ENCODE assay signal across 23 cellular contexts in the genomic region with DNA sequence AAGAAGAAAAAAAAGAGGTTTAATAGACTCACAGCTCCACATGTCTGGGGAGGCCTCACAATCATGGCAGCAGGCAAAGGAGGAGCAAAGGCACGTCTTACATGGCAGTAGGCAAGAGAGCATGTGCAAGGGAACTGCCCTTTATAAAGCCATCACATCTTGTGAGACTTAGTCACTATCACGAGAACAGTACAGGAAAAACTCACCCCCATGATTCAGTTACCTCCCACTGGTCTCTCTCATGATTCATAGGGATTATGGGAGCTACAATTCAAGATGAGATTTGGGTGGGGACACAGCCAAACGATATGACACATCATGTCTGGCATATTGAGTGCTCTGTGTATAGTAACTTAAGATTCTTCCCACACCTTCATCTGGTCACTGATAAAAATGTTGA.
A peak's percentile ranks its signal among the peaks of the same experiment; 100 is the strongest.
DNase-seq lines count a peak whose midpoint lies in the region; ATAC-seq, FAIRE-seq and TF ChIP-seq lines count a peak whose summit lies in the region.
"Had no signal": no experiment of that assay in that cellular context is flagged by ENCODE, and none has a peak within 500 bp of the region (broad histone marks: within the 10 kb centered on the region; RNA-seq: fewer than 3 reads in every experiment).

No MANE protein-coding gene starts in this region.

- H3K9ac ChIP-seq in IMR-90 (ENCODE audit: low read depth, low read length) (no peak overlapping the region), K562 (ENCODE audit: insufficient read depth in 1 of 2, low read depth in 2 of 2, low read length in 2 of 2) (no peak overlapping the region)

- H2BK15ac ChIP-seq in IMR-90 (ENCODE audit: low read depth, low read length): no peak overlapping the region

- H3K36me3 ChIP-seq in IMR-90 (ENCODE audit: control insufficient read depth, insufficient read depth, low read length): peaks cover 14% of the 10 kb centered on the region
- peaks cover 13% of the 10 kb centered on the region; the same call in 1 of the 3 replicates for H3K36me3 ChIP-seq in K562 (ENCODE audit: control insufficient read depth, insufficient read depth, low read length)
- no peaks in the 10 kb centered on the region for H3K36me3 ChIP-seq in WERI-Rb-1
- H3K36me3 ChIP-seq: prostate gland had no signal

- H3K27ac ChIP-seq in IMR-90 (ENCODE audit: insufficient read depth, low read length) (no peak overlapping the region), K562 (ENCODE audit: extremely low read depth, low read depth, low read length) (no peak overlapping the region), WERI-Rb-1 (no peak overlapping the region)
- H3K27ac ChIP-seq: hepatocyte, prostate gland, RWPE1, testis had no signal

- TF ChIP-seq EP300 in K562 (IDR thresholded peaks at IDR 0.05; ENCODE audit: low read length): no peak

- no peak overlapping the region for H3K14ac ChIP-seq in IMR-90 (replicated peaks; ENCODE audit: low read depth, low read length)

- intact Hi-C loops in IMR-90 (cut with micrococcal nuclease) (loop anchor here (10.0 kb wide), 1 partner anchor 167 kb away; a partner anchor contains a TSS), K562 (cut with micrococcal nuclease) (loop anchor here (10.0 kb wide), 2 partner anchors 167 to 307 kb away; a partner anchor contains a TSS)

- no peak overlapping the region; the same call in 1 of the 2 replicates for H2AK5ac ChIP-seq in IMR-90 (ENCODE audit: low read depth, low read length)

- no peak overlapping the region for H4K8ac ChIP-seq in IMR-90 (ENCODE audit: low read depth in 2 of 2, low read length in 2 of 2)

- H4K20me1 ChIP-seq in IMR-90 (ENCODE audit: insufficient read depth, low read length) (no peaks in the 10 kb centered on the region), K562 (replicated peaks; ENCODE audit: control insufficient read depth, insufficient read depth, low read length) (no peaks in the 10 kb centered on the region)

- no peak overlapping the region for H3K4ac ChIP-seq in IMR-90 (ENCODE audit: low read depth, low read length)

- no peaks in the 10 kb centered on the region for H3K36me3 Mint-ChIP-seq in natural killer cell treated with Interleukin-12 subunit alpha and Interleukin-12 subunit beta and Interleukin-15 and Interleukin-18, amount 100 ng/mL, for 72 hours
- H3K36me3 Mint-ChIP-seq: memory B cell had no signal

- BruUV-seq in IMR-90 (replicated peaks; lab: Mats Ljungman, UMichigan) (no TSS peak), K562 (replicated peaks; lab: Mats Ljungman, UMichigan) (no TSS peak)

- H2BK120ac ChIP-seq in IMR-90 (ENCODE audit: low read depth, low read length): no peak overlapping the region

- CTCF ChIA-PET in IMR-90 (lab: Yijun Ruan, JAX): no interaction called here
- CTCF ChIA-PET in K562 (lab: Yijun Ruan, JAX; ENCODE audit: low intra/inter-chr PET ratio): no interaction called here

- WGBS in IMR-90 (ENCODE audit: extremely low coverage in 2 of 2, insufficient read length in 1 of 2), 2 experiments: no CpG with 5 or more reads among the region's 3 CpGs
- 51% methylated on average over 3 of the region's 3 CpGs for WGBS in K562 (ENCODE audit: insufficient coverage, low coverage, missing lambda C conversion rate)

- no peak overlapping the region for H3K4me2 ChIP-seq in IMR-90 (ENCODE audit: low read depth, low read length)
- H3K4me2 ChIP-seq in K562 (ENCODE audit: insufficient read depth, low read length): no peak overlapping the region
- H3K4me2 ChIP-seq: hepatocyte, smooth muscle cell had no signal

- H2AFZ ChIP-seq in IMR-90 (replicated peaks; ENCODE audit: low read length, poor library complexity) (no peak overlapping the region), K562 (ENCODE audit: low read depth, low read length) (no peak overlapping the region)
- H2AFZ ChIP-seq: hepatocyte had no signal

- H2AK9ac ChIP-seq in IMR-90 (replicated peaks; ENCODE audit: low read depth, low read length, poor library complexity): no peak overlapping the region

- no peaks in the 10 kb centered on the region for H3K4me1 ChIP-seq in IMR-90 (ENCODE audit: control insufficient read depth, insufficient read depth, low read length)
- H3K4me1 ChIP-seq in K562 (replicated peaks in 1 of 2; ENCODE audit: control insufficient read depth in 2 of 2, insufficient read depth in 2 of 2, low read length in 2 of 2): no peaks in the 10 kb centered on the region; a peak in 1 of 5 replicates
- H3K4me1 ChIP-seq: prostate gland, testis had no signal

- no peak overlapping the region for H3K23ac ChIP-seq in IMR-90 (ENCODE audit: low read depth, low read length)

- ATAC-seq in IMR-90 (ENCODE audit: low read depth) (no peak), K562 (no peak), GM19397 (IDR thresholded peaks at IDR 0.05; ENCODE audit: unreplicated experiment) (no peak)
- no peak for ATAC-seq in natural killer cell treated with Interleukin-12 subunit alpha and Interleukin-12 subunit beta and Interleukin-15 and Interleukin-18, amount 100 ng/mL, for 72 hours
- ATAC-seq: HCT116 had no signal

- H3K79me2 ChIP-seq in K562 (ENCODE audit: control insufficient read depth, insufficient read depth, low read length): no peaks in the 10 kb centered on the region
- H3K79me2 ChIP-seq: hepatocyte had no signal

- H3K9me1 ChIP-seq in IMR-90 (ENCODE audit: insufficient read depth, low read length): no peaks in the 10 kb centered on the region
- no peaks in the 10 kb centered on the region for H3K9me1 ChIP-seq in K562 (ENCODE audit: control insufficient read depth, insufficient read depth, low read length)

- in situ Hi-C loops in Caki2 (cut with HindIII; ENCODE audit: low pct_unique_long_range_greater_than_20kb, low sequenced_read_pairs) (no loop called here), IMR-90 (cut with MboI; ENCODE audit: low sequenced_read_pairs) (no loop called here), K562 (cut with MboI) (no loop called here)

- no peak for TF ChIP-seq RAD21 in IMR-90 (IDR thresholded peaks at IDR 0.05; ENCODE audit: low read length)
- no peak for TF ChIP-seq RAD21 in K562 (CRISPR knock-in tag; conservative IDR thresholded peaks at IDR 0.05 in 1 of 2, IDR thresholded peaks at IDR 0.05 in 1 of 2)

- H3K27me3 Mint-ChIP-seq in natural killer cell treated with Interleukin-12 subunit alpha and Interleukin-12 subunit beta and Interleukin-15 and Interleukin-18, amount 100 ng/mL, for 72 hours: no peaks in the 10 kb centered on the region
- H3K27me3 Mint-ChIP-seq: activated naive CD4-positive, alpha-beta T cell treated with anti-CD3 and anti-CD28 coated beads, Interleukin-2, amount 50 U/mL, for 24 hours; memory B cell had no signal

- H3K18ac ChIP-seq in IMR-90 (ENCODE audit: low read depth, low read length): no peak overlapping the region

- no peak overlapping the region for H3K56ac ChIP-seq in IMR-90 (ENCODE audit: extremely low read depth, insufficient read depth, low read length)

- no peaks in the 10 kb centered on the region for H3K79me1 ChIP-seq in IMR-90 (ENCODE audit: low read depth in 1 of 2, low read length in 2 of 2)

- peak; percentile 9 for DNase-seq in Caki2 (ENCODE audit: low read depth)
- DNase-seq in IMR-90: peak; percentile 64
- DNase-seq in K562 (ENCODE audit: extremely low read depth in 1 of 4, low spot score in 3 of 4): no peak
- DNase-seq in foreskin melanocyte: peak; percentile 13
- DNase-seq in iPS-NIHi11 (ENCODE audit: low spot score): no peak
- no peak for DNase-seq in WERI-Rb-1
- DNase-seq in natural killer cell treated with Interleukin-12 subunit alpha and Interleukin-12 subunit beta and Interleukin-15 and Interleukin-18, amount 100 ng/mL, for 72 hours (ENCODE audit: low spot score): no peak
- DNase-seq: activated CD4-positive, alpha-beta T cell treated with anti-CD3 and anti-CD28 coated beads for 48 hours; AML-193; Calu3; dermis blood vessel endothelial cell; kidney; NCI-H82; testis had no signal

- TF ChIP-seq CTCF in IMR-90 (conservative IDR thresholded peaks at IDR 0.05; ENCODE audit: low read depth, low read length): no peak
- no peak for TF ChIP-seq CTCF in K562 (IDR thresholded peaks at IDR 0.05 in 2 of 3, conservative IDR thresholded peaks at IDR 0.05 in 1 of 3; ENCODE audit: insufficient read depth in 2 of 3, low read depth in 1 of 3, low read length in 3 of 3)
- TF ChIP-seq CTCF in WERI-Rb-1 (IDR thresholded peaks at IDR 0.05; ENCODE audit: low read depth, low read length): no peak

- FAIRE-seq in K562 (lab: Jason Lieb, UNC): no peak
- FAIRE-seq: kidney had no signal

- H3K4me1 Mint-ChIP-seq in natural killer cell treated with Interleukin-12 subunit alpha and Interleukin-12 subunit beta and Interleukin-15 and Interleukin-18, amount 100 ng/mL, for 72 hours (ENCODE audit: low read depth in 2 of 2): no peaks in the 10 kb centered on the region
- H3K4me1 Mint-ChIP-seq: activated naive CD4-positive, alpha-beta T cell treated with anti-CD3 and anti-CD28 coated beads, Interleukin-2, amount 50 U/mL, for 24 hours; memory B cell; nephron had no signal

- H3K9me3 ChIP-seq in IMR-90 (ENCODE audit: control insufficient read depth, insufficient read depth, low read length) (no peaks in the 10 kb centered on the region), K562 (replicated peaks; ENCODE audit: control insufficient read depth, insufficient read depth, low read depth, low read length) (no peaks in the 10 kb centered on the region), WERI-Rb-1 (ENCODE audit: severe bottlenecking) (no peaks in the 10 kb centered on the region)
- H3K9me3 ChIP-seq: prostate gland, testis had no signal

- no peak overlapping the region for H2BK20ac ChIP-seq in IMR-90 (ENCODE audit: low read depth, low read length)

- no peak overlapping the region for H2BK5ac ChIP-seq in IMR-90 (ENCODE audit: low read depth, low read length, poor library complexity, severe bottlenecking)

- H3K27me3 ChIP-seq in IMR-90 (ENCODE audit: control insufficient read depth, insufficient read depth, low read length) (no peaks in the 10 kb centered on the region), K562 (ENCODE audit: control insufficient read depth in 2 of 2, insufficient read depth in 2 of 2, low read length in 2 of 2) (no peaks in the 10 kb centered on the region), WERI-Rb-1 (ENCODE audit: insufficient read depth, low read depth, severe bottlenecking) (no peaks in the 10 kb centered on the region)
- H3K27me3 ChIP-seq: hepatocyte, testis had no signal

- no peak for TF ChIP-seq POLR2A in IMR-90 (IDR thresholded peaks at IDR 0.05; ENCODE audit: low read depth, low read length)
- TF ChIP-seq POLR2A in K562 (conservative IDR thresholded peaks at IDR 0.05): no peak

- no peak overlapping the region for H3K4me3 Mint-ChIP-seq in natural killer cell treated with Interleukin-12 subunit alpha and Interleukin-12 subunit beta and Interleukin-15 and Interleukin-18, amount 100 ng/mL, for 72 hours
- H3K4me3 Mint-ChIP-seq: activated naive CD4-positive, alpha-beta T cell treated with anti-CD3 and anti-CD28 coated beads, Interleukin-2, amount 50 U/mL, for 24 hours; memory B cell; nephron had no signal

- no peaks in the 10 kb centered on the region for H3K9me3 Mint-ChIP-seq in natural killer cell treated with Interleukin-12 subunit alpha and Interleukin-12 subunit beta and Interleukin-15 and Interleukin-18, amount 100 ng/mL, for 72 hours
- H3K9me3 Mint-ChIP-seq: activated naive CD4-positive, alpha-beta T cell treated with anti-CD3 and anti-CD28 coated beads, Interleukin-2, amount 50 U/mL, for 24 hours; memory B cell; nephron had no signal

- H4K91ac ChIP-seq in IMR-90 (ENCODE audit: insufficient read depth, low read depth, low read length): no peak overlapping the region

- dilution Hi-C loops in IMR-90 (cut with HindIII; ENCODE audit: low sequenced_read_pairs, unreplicated experiment): no loop called here

- no peak overlapping the region for H3K4me3 ChIP-seq in IMR-90 (ENCODE audit: insufficient read depth, low read depth, low read length)
- no peak overlapping the region for H3K4me3 ChIP-seq in K562
- no peak overlapping the region for H3K4me3 ChIP-seq in WERI-Rb-1 (ENCODE audit: low read depth, low read length)
- H3K4me3 ChIP-seq: hepatocyte, prostate gland, smooth muscle cell, testis had no signal

- no peak overlapping the region for H3K27ac Mint-ChIP-seq in natural killer cell treated with Interleukin-12 subunit alpha and Interleukin-12 subunit beta and Interleukin-15 and Interleukin-18, amount 100 ng/mL, for 72 hours
- H3K27ac Mint-ChIP-seq: activated naive CD4-positive, alpha-beta T cell treated with anti-CD3 and anti-CD28 coated beads, Interleukin-2, amount 50 U/mL, for 24 hours; memory B cell; nephron had no signal

- POLR2A ChIA-PET in IMR-90 (lab: Charles Lee; ENCODE audit: unreplicated experiment) (no interaction called here), K562 (lab: Yijun Ruan, JAX) (no interaction called here)

- H4K5ac ChIP-seq in IMR-90 (ENCODE audit: low read depth, low read length): no peak overlapping the region

Comparison
In these comparisons a context has a peak if more than half of its experiments do, and no peak if none do; other contexts are left out.
1. DNase-seq: peak in Caki2 (single experiment), IMR-90 (single experiment) and foreskin melanocyte (single experiment); none in K562 (0 of 4), iPS-NIHi11 (single experiment), WERI-Rb-1 (single experiment) and natural killer cell treated with Interleukin-12 subunit alpha and Interleukin-12 subunit beta and Interleukin-15 and Interleukin-18, amount 100 ng/mL, for 72 hours (single experiment).